Comparison of ENCODE assay signal across 9 cellular contexts in the genomic region with DNA sequence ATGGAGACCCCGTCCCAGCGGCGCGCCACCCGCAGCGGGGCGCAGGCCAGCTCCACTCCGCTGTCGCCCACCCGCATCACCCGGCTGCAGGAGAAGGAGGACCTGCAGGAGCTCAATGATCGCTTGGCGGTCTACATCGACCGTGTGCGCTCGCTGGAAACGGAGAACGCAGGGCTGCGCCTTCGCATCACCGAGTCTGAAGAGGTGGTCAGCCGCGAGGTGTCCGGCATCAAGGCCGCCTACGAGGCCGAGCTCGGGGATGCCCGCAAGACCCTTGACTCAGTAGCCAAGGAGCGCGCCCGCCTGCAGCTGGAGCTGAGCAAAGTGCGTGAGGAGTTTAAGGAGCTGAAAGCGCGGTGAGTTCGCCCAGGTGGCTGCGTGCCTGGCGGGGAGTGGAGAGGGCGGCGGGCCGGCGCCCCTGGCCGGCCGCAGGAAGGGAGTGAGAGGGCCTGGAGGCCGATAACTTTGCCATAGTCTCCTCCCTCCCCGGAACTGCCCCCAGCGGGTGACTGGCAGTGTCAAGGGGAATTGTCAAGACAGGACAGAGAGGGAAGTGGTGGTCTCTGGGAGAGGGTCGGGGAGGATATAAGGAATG. TPM values are rescaled to one million over a fixed set of nuclear protein-coding genes. Genes with fewer than 3 reads are reported as not detected.
DNase-seq lines count a peak whose midpoint lies in the region; ATAC-seq, FAIRE-seq and TF ChIP-seq lines count a peak whose summit lies in the region.
"Had no signal": no experiment of that assay in that cellular context is flagged by ENCODE, and none has a peak within 500 bp of the region (broad histone marks: within the 10 kb centered on the region; RNA-seq: fewer than 3 reads in every experiment).

No MANE protein-coding gene starts in this region.

- CTCF ChIA-PET in activated CD8-positive, alpha-beta memory T cell treated with anti-CD3 and anti-CD28 coated beads, Interleukin-2, amount 10 ng/mL, durations not matched to agents 7 days and 5 days (lab: Charles Lee) = interaction anchor here (1.1 to 25.5 kb wide), 5 partner anchors 12 to 942 kb away, joined by 3 to 979 read pairs (median 7); a partner anchor contains a TSS

- no peaks in the 10 kb centered on the region for H3K36me3 ChIP-seq in pancreas
- H3K36me3 ChIP-seq: BLaER1 had no signal

- H3K9me3 Mint-ChIP-seq in activated CD8-positive, alpha-beta memory T cell treated with anti-CD3 and anti-CD28 coated beads, Interleukin-2, amount 10 ng/mL, durations not matched to agents 7 days and 5 days (ENCODE audit: low read depth) = no peaks in the 10 kb centered on the region

- H3K27me3 ChIP-seq in foreskin keratinocyte (no peaks in the 10 kb centered on the region), pancreas (no peaks in the 10 kb centered on the region)

- H3K4me3 ChIP-seq in pancreas = peak overlapping the region; percentile 81 to 99 (median 94)
- H3K4me3 ChIP-seq: BLaER1 had no signal

- TF ChIP-seq CTCF in foreskin keratinocyte (conservative IDR thresholded peaks at IDR 0.05) = no peak
- no peak for TF ChIP-seq CTCF in pancreas (IDR thresholded peaks at IDR 0.05)

- H3K9me3 ChIP-seq in pancreas = no peaks in the 10 kb centered on the region
- H3K9me3 ChIP-seq: BLaER1 had no signal

- DNase-seq in DMS79 treated with DMSO at 0.1 percent for 48 hours (lab: John Stamatoyannopoulos, UW) = peak; percentile 39
- DNase-seq in DMS79 (lab: John Stamatoyannopoulos, UW) = no peak
- DNase-seq in activated CD8-positive, alpha-beta memory T cell treated with anti-CD3 and anti-CD28 coated beads, Interleukin-2, amount 10 ng/mL, durations not matched to agents 7 days and 5 days = no peak
- no peak for DNase-seq in foreskin keratinocyte
- peak in 4 of 6 donors; percentile 55 to 84 (median 74) for DNase-seq in pancreas
- no peak for DNase-seq in SW 1271 (lab: John Stamatoyannopoulos, UW)
- no peak for DNase-seq in cortex of kidney (lab: John Stamatoyannopoulos, UW)

- no peak for FAIRE-seq in pancreas (lab: Jason Lieb, UNC)

- intact Hi-C loops in pancreas (cut with DNase I) = no loop called here

- H3K27me3 Mint-ChIP-seq in activated CD8-positive, alpha-beta memory T cell treated with anti-CD3 and anti-CD28 coated beads, Interleukin-2, amount 10 ng/mL, durations not matched to agents 7 days and 5 days = peaks cover 34% of the 10 kb centered on the region

- ATAC-seq in HG03354 (IDR thresholded peaks at IDR 0.05; ENCODE audit: poor library complexity, severe bottlenecking, unreplicated experiment) = peak; percentile 13
- ATAC-seq in activated CD8-positive, alpha-beta memory T cell treated with anti-CD3 and anti-CD28 coated beads, Interleukin-2, amount 10 ng/mL, durations not matched to agents 7 days and 5 days = peak; percentile 21
- ATAC-seq in foreskin keratinocyte = no peak
- peak; percentile 49 to 62 (median 56) for ATAC-seq in pancreas

- peaks cover 22% of the 10 kb centered on the region for H3K4me1 ChIP-seq in foreskin keratinocyte
- peaks cover 19 to 41% (median 22%) of the 10 kb centered on the region in 3 donors for H3K4me1 ChIP-seq in pancreas

- H3K36me3 Mint-ChIP-seq in activated CD8-positive, alpha-beta memory T cell treated with anti-CD3 and anti-CD28 coated beads, Interleukin-2, amount 10 ng/mL, durations not matched to agents 7 days and 5 days = no peaks in the 10 kb centered on the region

- 0% methylated on average over 49 of the region's 49 CpGs for WGBS in pancreas, 2 donors

- H3K4me3 Mint-ChIP-seq in activated CD8-positive, alpha-beta memory T cell treated with anti-CD3 and anti-CD28 coated beads, Interleukin-2, amount 10 ng/mL, durations not matched to agents 7 days and 5 days = peak overlapping the region; percentile 83

- H3K4me1 Mint-ChIP-seq in activated CD8-positive, alpha-beta memory T cell treated with anti-CD3 and anti-CD28 coated beads, Interleukin-2, amount 10 ng/mL, durations not matched to agents 7 days and 5 days = peaks cover 31% of the 10 kb centered on the region

- H3K27ac Mint-ChIP-seq in activated CD8-positive, alpha-beta memory T cell treated with anti-CD3 and anti-CD28 coated beads, Interleukin-2, amount 10 ng/mL, durations not matched to agents 7 days and 5 days = peak overlapping the region; percentile 63

- H3K27ac ChIP-seq in foreskin keratinocyte = peak overlapping the region; percentile 100
- H3K27ac ChIP-seq in pancreas = peak overlapping the region; percentile 81 to 94 (median 90)
- H3K27ac ChIP-seq: BLaER1 had no signal

RNA-seq across cellular contexts. Expression of a gene that starts 0.5 kb away (rescaled TPM):
- 10 to 100 TPM; 37.3 to 41.9 TPM for total RNA-seq in activated CD8-positive, alpha-beta memory T cell treated with anti-CD3 and anti-CD28 coated beads, Interleukin-2, amount 10 ng/mL, durations not matched to agents 7 days and 5 days
- total RNA-seq in foreskin keratinocyte (816 and 822 TPM in 2 replicates), pancreas (100 to 1,000 TPM in 3 of 6 donors, 10 to 100 TPM in 3; 59.4 to 119 (median 92.7) TPM)
- polyA plus RNA-seq in foreskin keratinocyte (810 and 877 TPM in 2 replicates), pancreas (100 to 1,000 TPM in 1 of 2 donors, 10 to 100 TPM in 1; 96.7 to 111 TPM)

RNA-seq across cellular contexts. Expression of a gene that starts 32.8 kb away (rescaled TPM):
- total RNA-seq in activated CD8-positive, alpha-beta memory T cell treated with anti-CD3 and anti-CD28 coated beads, Interleukin-2, amount 10 ng/mL, durations not matched to agents 7 days and 5 days = under 1 TPM; 0.06 to 0.56 TPM
- total RNA-seq in foreskin keratinocyte (3.5 and 4.1 TPM in 2 replicates), pancreas (1 to 10 TPM in 2 of 6 donors, under 1 TPM in 4; 0.12 to 3.1 (median 0.65) TPM)
- polyA plus RNA-seq in foreskin keratinocyte (3.4 TPM in 2 replicates), pancreas (under 1 TPM; 0.19 to 0.76 TPM)

RNA-seq across cellular contexts. Expression of a gene that starts 38.4 kb away (rescaled TPM):
- 10 to 100 TPM; 14.5 to 30.6 TPM for total RNA-seq in activated CD8-positive, alpha-beta memory T cell treated with anti-CD3 and anti-CD28 coated beads, Interleukin-2, amount 10 ng/mL, durations not matched to agents 7 days and 5 days
- total RNA-seq in foreskin keratinocyte (9.7 and 9.9 TPM in 2 replicates), pancreas (1 to 10 TPM; 2.6 to 7.0 (median 4.5) TPM)
- polyA plus RNA-seq in foreskin keratinocyte (9.3 TPM in 2 replicates), pancreas (1 to 10 TPM; 4.4 to 5.4 TPM)

RNA-seq across cellular contexts. Expression of a gene that starts 54.1 kb away (rescaled TPM):
- total RNA-seq in activated CD8-positive, alpha-beta memory T cell treated with anti-CD3 and anti-CD28 coated beads, Interleukin-2, amount 10 ng/mL, durations not matched to agents 7 days and 5 days = not detected
- 44.3 and 53.1 TPM in 2 replicates for total RNA-seq in foreskin keratinocyte
- polyA plus RNA-seq in foreskin keratinocyte = 82.6 and 82.8 TPM in 2 replicates
- total RNA-seq in pancreas = 10 to 100 TPM; 29.0 to 51.1 (median 34.6) TPM
- polyA plus RNA-seq in pancreas = 10 to 100 TPM; 56.3 to 81.6 TPM

Comparison
In these comparisons a context has a peak if more than half of its experiments do, and no peak if none do; other contexts are left out.
1. DNase-seq: peak in DMS79 treated with DMSO at 0.1 percent for 48 hours (single experiment) and pancreas (4 of 6); none in DMS79 (single experiment), activated CD8-positive, alpha-beta memory T cell treated with anti-CD3 and anti-CD28 coated beads, Interleukin-2, amount 10 ng/mL, durations not matched to agents 7 days and 5 days (single experiment), foreskin keratinocyte (0 of 2), SW 1271 (0 of 2) and cortex of kidney (single experiment).